ENCODE assay signal across 16 cellular contexts in the genomic region with DNA sequence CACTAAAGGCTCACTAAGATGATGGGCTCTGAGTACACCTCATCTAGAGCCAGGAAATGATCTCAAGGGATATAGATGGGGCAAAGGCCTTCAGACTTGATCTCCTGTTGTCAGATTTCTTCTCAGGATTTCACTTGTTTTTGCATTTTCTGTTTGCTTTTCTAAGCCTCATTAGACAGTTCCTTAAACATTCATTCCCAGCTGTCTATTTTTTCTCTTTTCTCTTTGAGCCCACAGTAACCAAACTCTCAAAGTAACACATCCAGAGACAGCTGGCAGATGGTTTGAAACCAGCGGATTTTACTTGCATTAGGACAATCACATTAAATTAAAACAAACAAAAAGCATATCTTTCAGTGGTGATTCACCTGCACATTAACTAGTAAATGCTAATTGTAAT. TPM values are rescaled to one million over a fixed set of nuclear protein-coding genes. Genes with fewer than 3 reads are reported as not detected.
DNase-seq lines count a peak whose midpoint lies in the region; ATAC-seq and TF ChIP-seq lines count a peak whose summit lies in the region.
"Had no signal": no experiment of that assay in that cellular context is flagged by ENCODE, and none has a peak within 500 bp of the region (broad histone marks: within the 10 kb centered on the region; RNA-seq: fewer than 3 reads in every experiment).

No MANE protein-coding gene starts in this region.

- POLR2A ChIA-PET in naive thymus-derived CD8-positive, alpha-beta T cell (lab: Charles Lee), result interaction anchor here (0.7 kb wide), 1 partner anchor 801 kb away, joined by 3 read pairs; no protein-coding TSS in a partner anchor

- H3K27me3 Mint-ChIP-seq in naive thymus-derived CD8-positive, alpha-beta T cell, result peaks cover 11 to 41% (median 38%) of the 10 kb centered on the region in 5 donors
- H3K27me3 Mint-ChIP-seq in natural killer cell (ENCODE audit: low read depth in 2 of 2), result peaks cover 14 to 22% of the 10 kb centered on the region in 2 donors

- H3K4me1 Mint-ChIP-seq in naive thymus-derived CD8-positive, alpha-beta T cell, result peaks cover 0 to 5% (median 3%) of the 10 kb centered on the region in 4 donors
- no peaks in the 10 kb centered on the region for H3K4me1 Mint-ChIP-seq in natural killer cell

- no peaks in the 10 kb centered on the region for H3K36me3 Mint-ChIP-seq in naive thymus-derived CD8-positive, alpha-beta T cell
- no peaks in the 10 kb centered on the region for H3K36me3 Mint-ChIP-seq in natural killer cell

- DNase-seq in NCI-H2196 (lab: John Stamatoyannopoulos, UW; ENCODE audit: unreplicated experiment) (peak; percentile 1), NCI-H2196 treated with DMSO at 0.1 percent for 48 hours (lab: John Stamatoyannopoulos, UW; ENCODE audit: unreplicated experiment) (no peak), WERI-Rb-1 (no peak), left kidney (ENCODE audit: low read depth, low spot score) (peak; percentile 16), NCI-H526 (lab: John Stamatoyannopoulos, UW) (no peak), natural killer cell (no peak)
- DNase-seq in naive thymus-derived CD8-positive, alpha-beta T cell, result no peak
- DNase-seq: DMS79 treated with DMSO at 0.1 percent for 48 hours, MV-4-11, NCI-H1417, NCI-H187 treated with DMSO at 0.1 percent for 48 hours, NCI-H2107 had no signal

- H3K9me3 Mint-ChIP-seq in naive thymus-derived CD8-positive, alpha-beta T cell, result no peaks in the 10 kb centered on the region
- H3K9me3 Mint-ChIP-seq in natural killer cell, result no peaks in the 10 kb centered on the region
- H3K9me3 Mint-ChIP-seq: IgD-negative memory B cell had no signal

- intact Hi-C loops in natural killer cell (cut with micrococcal nuclease), result no loop called here

- no peak for ATAC-seq in naive thymus-derived CD8-positive, alpha-beta T cell
- no peak for ATAC-seq in natural killer cell
- ATAC-seq: A549 had no signal

- H3K4me3 ChIP-seq in WERI-Rb-1 (ENCODE audit: low read depth, low read length), result no peak overlapping the region
- H3K4me3 ChIP-seq: A549, SJSA1 had no signal

- H3K36me3 ChIP-seq in WERI-Rb-1, result no peaks in the 10 kb centered on the region
- H3K36me3 ChIP-seq: SJSA1 had no signal

- no peaks in the 10 kb centered on the region for H3K27me3 ChIP-seq in WERI-Rb-1 (ENCODE audit: insufficient read depth, low read depth, severe bottlenecking)
- H3K27me3 ChIP-seq: SJSA1 had no signal

- TF ChIP-seq CTCF in WERI-Rb-1 (IDR thresholded peaks at IDR 0.05; ENCODE audit: low read depth, low read length), result no peak
- TF ChIP-seq CTCF in natural killer cell (IDR thresholded peaks at IDR 0.05), result no peak

- no peak overlapping the region for H3K27ac Mint-ChIP-seq in naive thymus-derived CD8-positive, alpha-beta T cell
- H3K27ac Mint-ChIP-seq in natural killer cell, result no peak overlapping the region
- H3K27ac Mint-ChIP-seq: B cell, IgD-negative memory B cell had no signal

- H3K4me3 Mint-ChIP-seq in naive thymus-derived CD8-positive, alpha-beta T cell, result no peak overlapping the region
- H3K4me3 Mint-ChIP-seq in natural killer cell, result no peak overlapping the region
- H3K4me3 Mint-ChIP-seq: B cell, IgD-negative memory B cell had no signal

- peaks cover 2% of the 10 kb centered on the region for H3K9me3 ChIP-seq in WERI-Rb-1 (ENCODE audit: severe bottlenecking)
- H3K9me3 ChIP-seq: A549, SJSA1 had no signal

- H3K27ac ChIP-seq in WERI-Rb-1, result peak overlapping the region; percentile 2; the same call in 1 of the 2 replicates
- H3K27ac ChIP-seq: A549, SJSA1 had no signal

RNA-seq across cellular contexts. Expression of gene ARL8B, which starts 28.3 kb away (rescaled TPM):
- 10 to 100 TPM; 51.8 to 57.8 TPM for total RNA-seq in naive thymus-derived CD8-positive, alpha-beta T cell
- polyA plus RNA-seq in naive thymus-derived CD8-positive, alpha-beta T cell, result 10 to 100 TPM; 40.4 to 49.8 (median 40.9) TPM
- 10 to 100 TPM; 43.3 to 52.7 (median 48.9) TPM for total RNA-seq in natural killer cell

Comparison
In these comparisons a context has a peak if more than half of its experiments do, and no peak if none do; other contexts are left out.
1. DNase-seq: peak in NCI-H2196 (single experiment) and left kidney (single experiment); none in NCI-H2196 treated with DMSO at 0.1 percent for 48 hours (single experiment), WERI-Rb-1 (single experiment), NCI-H526 (0 of 2), naive thymus-derived CD8-positive, alpha-beta T cell (0 of 10) and natural killer cell (single experiment).